16 cellular contexts compared by ENCODE assay signal in the genomic region with DNA sequence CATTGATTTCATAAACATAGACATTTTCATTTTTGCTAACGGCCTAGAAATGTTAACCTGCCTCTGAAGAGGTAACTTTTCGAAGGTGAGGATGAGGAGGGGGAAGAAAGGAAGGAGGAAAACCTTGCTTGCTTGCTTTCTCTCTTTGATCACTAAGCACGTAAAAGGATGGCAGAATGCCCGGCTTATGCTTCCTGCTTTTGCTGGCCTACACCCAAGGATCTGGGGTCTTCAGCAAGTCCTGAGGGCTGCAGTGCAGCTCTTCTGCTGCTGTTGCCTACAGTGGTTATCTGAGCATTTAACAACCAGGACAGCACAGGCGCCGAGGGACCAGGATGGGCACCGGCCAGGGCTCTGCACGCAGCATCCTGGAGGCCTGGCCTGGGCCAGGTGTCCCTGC.
DNase-seq lines count a peak whose midpoint lies in the region; ATAC-seq, FAIRE-seq and TF ChIP-seq lines count a peak whose summit lies in the region.
"Had no signal": no experiment of that assay in that cellular context is flagged by ENCODE, and none has a peak within 500 bp of the region (broad histone marks: within the 10 kb centered on the region; RNA-seq: fewer than 3 reads in every experiment).

No MANE protein-coding gene starts in this region.

- H3K36me3 ChIP-seq in SK-N-MC (ENCODE audit: insufficient read depth, low read length) (no peaks in the 10 kb centered on the region), endothelial cell of umbilical vein (ENCODE audit: control insufficient read depth in 2 of 2, extremely low read depth in 1 of 2, insufficient read depth in 2 of 2, low read length in 2 of 2) (no peaks in the 10 kb centered on the region)
- H3K36me3 ChIP-seq: adrenal gland had no signal

- no peaks in the 10 kb centered on the region for H4K20me1 ChIP-seq in endothelial cell of umbilical vein (replicated peaks; ENCODE audit: control insufficient read depth, extremely low read depth, insufficient read depth, low read length)

- H3K27ac Mint-ChIP-seq in activated naive CD4-positive, alpha-beta T cell treated with anti-CD3 and anti-CD28 coated beads, Interleukin-2, amount 50 U/mL, for 24 hours = peak overlapping the region; percentile 51
- H3K27ac Mint-ChIP-seq: stimulated activated memory B cell treated with anti-CD40 and anti-IgM and Interleukin-4, amounts not matched to agents 10 μg/mL and 1 μg/mL and 100 μg/mL, for 72 hours had no signal

- FAIRE-seq in endothelial cell of umbilical vein (lab: Jason Lieb, UNC) = no peak
- FAIRE-seq: GM18507 had no signal

- peaks cover 5% of the 10 kb centered on the region for H3K9me3 Mint-ChIP-seq in activated naive CD4-positive, alpha-beta T cell treated with anti-CD3 and anti-CD28 coated beads, Interleukin-2, amount 50 U/mL, for 24 hours
- H3K9me3 Mint-ChIP-seq: immature natural killer cell; stimulated activated memory B cell treated with anti-CD40 and anti-IgM and Interleukin-4, amounts not matched to agents 10 μg/mL and 1 μg/mL and 100 μg/mL, for 72 hours had no signal

- H3K27me3 ChIP-seq in endothelial cell of umbilical vein (ENCODE audit: control insufficient read depth in 2 of 2, insufficient read depth in 2 of 2, low read length in 2 of 2) = peaks cover 0 to 3% of the 10 kb centered on the region in 2 experiments
- H3K27me3 ChIP-seq: adrenal gland had no signal

- TF ChIP-seq CTCF in endothelial cell of umbilical vein (IDR thresholded peaks at IDR 0.05; ENCODE audit: extremely low read depth in 1 of 2, insufficient read depth in 1 of 2, low read depth in 1 of 2, low read length in 2 of 2) = no peak

- H3K27me3 Mint-ChIP-seq in activated naive CD4-positive, alpha-beta T cell treated with anti-CD3 and anti-CD28 coated beads, Interleukin-2, amount 50 U/mL, for 24 hours = no peaks in the 10 kb centered on the region

- peaks cover 6% of the 10 kb centered on the region for H3K36me3 Mint-ChIP-seq in activated naive CD4-positive, alpha-beta T cell treated with anti-CD3 and anti-CD28 coated beads, Interleukin-2, amount 50 U/mL, for 24 hours
- H3K36me3 Mint-ChIP-seq: immature natural killer cell; stimulated activated memory B cell treated with anti-CD40 and anti-IgM and Interleukin-4, amounts not matched to agents 10 μg/mL and 1 μg/mL and 100 μg/mL, for 72 hours had no signal

- CTCF ChIA-PET in endothelial cell of umbilical vein (lab: Charles Lee) = interaction anchor here (1.0 to 1.5 kb wide), 2 partner anchors 22 to 138 kb away, joined by 4 read pairs; no protein-coding TSS in a partner anchor

- ATAC-seq in HG03432 (IDR thresholded peaks at IDR 0.05; ENCODE audit: unreplicated experiment) = no peak
- ATAC-seq: stimulated activated memory B cell treated with anti-CD40 and anti-IgM and Interleukin-4, amounts not matched to agents 10 μg/mL and 1 μg/mL and 100 μg/mL, for 72 hours had no signal

- no peaks in the 10 kb centered on the region for H3K9me1 ChIP-seq in endothelial cell of umbilical vein (replicated peaks; ENCODE audit: control insufficient read depth, extremely low read depth, insufficient read depth, low read length)

- H2AFZ ChIP-seq in endothelial cell of umbilical vein (ENCODE audit: low read depth, low read length) = no peak overlapping the region

- H3K79me2 ChIP-seq in endothelial cell of umbilical vein (ENCODE audit: control insufficient read depth, insufficient read depth, low read length) = no peaks in the 10 kb centered on the region

- peaks cover 5% of the 10 kb centered on the region for H3K4me1 ChIP-seq in endothelial cell of umbilical vein (ENCODE audit: control insufficient read depth, extremely low read depth, insufficient read depth, low read length)
- H3K4me1 ChIP-seq: adrenal gland had no signal

- peak overlapping the region; percentile 71 for H3K4me3 Mint-ChIP-seq in activated naive CD4-positive, alpha-beta T cell treated with anti-CD3 and anti-CD28 coated beads, Interleukin-2, amount 50 U/mL, for 24 hours
- H3K4me3 Mint-ChIP-seq: immature natural killer cell; stimulated activated memory B cell treated with anti-CD40 and anti-IgM and Interleukin-4, amounts not matched to agents 10 μg/mL and 1 μg/mL and 100 μg/mL, for 72 hours had no signal

- no peak for TF ChIP-seq POLR2A in endothelial cell of umbilical vein (IDR thresholded peaks at IDR 0.05; ENCODE audit: low read depth, low read length)

- H3K9ac ChIP-seq in SK-N-MC (ENCODE audit: insufficient read length) = no peak overlapping the region
- no peak overlapping the region for H3K9ac ChIP-seq in endothelial cell of umbilical vein (replicated peaks; ENCODE audit: extremely low read depth, insufficient read depth, low read length)

- no peak overlapping the region for H3K4me2 ChIP-seq in endothelial cell of umbilical vein (ENCODE audit: insufficient read depth, low read length)

- DNase-seq in activated naive CD4-positive, alpha-beta T cell treated with anti-CD3 and anti-CD28 coated beads, Interleukin-2, amount 50 U/mL, for 16 hours = no peak
- no peak for DNase-seq in SK-N-MC (ENCODE audit: low read depth, low spot score)
- peak; percentile 52 for DNase-seq in endothelial cell of umbilical vein (ENCODE audit: low read depth, low spot score)
- no peak for DNase-seq in NCI-H1417 (lab: John Stamatoyannopoulos, UW)
- no peak for DNase-seq in SK-N-DZ (ENCODE audit: low spot score)
- DNase-seq in stimulated activated CD4-positive, alpha-beta T cell treated with anti-CD3 and anti-CD28 coated beads, Interleukin-2, amount 100 ng/mL, for 48 hours = no peak
- DNase-seq: adrenal gland, AML-193, foreskin fibroblast, immature natural killer cell, NCI-H187, SW 1271 had no signal

- no peaks in the 10 kb centered on the region for H3K9me3 ChIP-seq in SK-N-MC (ENCODE audit: low read depth, low read length)
- H3K9me3 ChIP-seq in endothelial cell of umbilical vein (replicated peaks; ENCODE audit: control insufficient read depth, insufficient read depth, low read length) = no peaks in the 10 kb centered on the region
- H3K9me3 ChIP-seq: adrenal gland had no signal

- peaks cover 50% of the 10 kb centered on the region for H3K4me1 Mint-ChIP-seq in activated naive CD4-positive, alpha-beta T cell treated with anti-CD3 and anti-CD28 coated beads, Interleukin-2, amount 50 U/mL, for 24 hours

- H3K4me3 ChIP-seq in SK-N-MC = peak overlapping the region; percentile 37; the same call in 1 of the 2 replicates
- no peak overlapping the region for H3K4me3 ChIP-seq in endothelial cell of umbilical vein (replicated peaks in 1 of 3; ENCODE audit: insufficient read depth in 1 of 3, low read depth in 1 of 3, low read length in 3 of 3)
- H3K4me3 ChIP-seq: adrenal gland had no signal

- H3K27ac ChIP-seq in SK-N-MC (peak overlapping the region; percentile 54; the same call in 1 of the 2 replicates), endothelial cell of umbilical vein (ENCODE audit: insufficient read depth, low read depth, low read length) (no peak overlapping the region)
- H3K27ac ChIP-seq: adrenal gland had no signal

- intact Hi-C loops in endothelial cell of umbilical vein (cut with micrococcal nuclease) = no loop called here

- POLR2A ChIA-PET in endothelial cell of umbilical vein (lab: Charles Lee) = no interaction called here

- dilution Hi-C loops in endothelial cell of umbilical vein (cut with MboI; ENCODE audit: extremely low pct_ligation_motif_present, low sequenced_read_pairs) = no loop called here

- no TSS peak for BruUV-seq in endothelial cell of umbilical vein (replicated peaks; lab: Mats Ljungman, UMichigan)

TF ChIP-seq in endothelial cell of umbilical vein, 7 proteins besides CTCF, POLR2A, EP300 and RAD21:
- TF ChIP-seq EZH2 (IDR thresholded peaks at IDR 0.05; ENCODE audit: borderline replicate concordance, low read depth, low read length, severe bottlenecking) (no peak), POLR2AphosphoS5 (IDR thresholded peaks at IDR 0.05; ENCODE audit: insufficient read depth, low read depth, low read length) (no peak), JUN (IDR thresholded peaks at IDR 0.05; ENCODE audit: borderline replicate concordance, insufficient read depth, insufficient read length, low read depth) (no peak), GATA2 (IDR thresholded peaks at IDR 0.05; ENCODE audit: insufficient read depth, insufficient read length, low read depth, low read length) (no peak), MYC (IDR thresholded peaks at IDR 0.05; ENCODE audit: low read depth, low read length) (no peak)
TF ChIP-seq in endothelial cell of umbilical vein: peak in this region for 0.
